Comparison of ENCODE assay signal across 16 cellular contexts in genomic region chr3:95348879-95349278, GRCh38.
DNase-seq lines count a peak whose midpoint lies in the region; ATAC-seq and TF ChIP-seq lines count a peak whose summit lies in the region.
"Had no signal": no experiment of that assay in that cellular context is flagged by ENCODE, and none has a peak within 500 bp of the region (broad histone marks: within the 10 kb centered on the region; RNA-seq: fewer than 3 reads in every experiment).

No MANE protein-coding gene starts in this region.

- H3K4ac ChIP-seq in H9 (ENCODE audit: low read depth, low read length) (no peak overlapping the region), neuronal stem cell (ENCODE audit: low read length) (no peak overlapping the region)

- H3K4me3 Mint-ChIP-seq in H9: no peak overlapping the region
- no peak overlapping the region for H3K4me3 Mint-ChIP-seq in WTC11
- H3K4me3 Mint-ChIP-seq: B cell; CD8-positive, alpha-beta memory T cell had no signal

- H3K79me1 ChIP-seq in H9 (ENCODE audit: insufficient read depth, low read depth, low read length, poor library complexity, severe bottlenecking) (no peaks in the 10 kb centered on the region), neuronal stem cell (ENCODE audit: low read depth, low read length) (no peaks in the 10 kb centered on the region)

- H2BK5ac ChIP-seq in H9 (ENCODE audit: insufficient read length, low read length): no peak overlapping the region
- no peak overlapping the region for H2BK5ac ChIP-seq in neuronal stem cell (ENCODE audit: low read length)

- no CpG with 5 or more reads among the region's 3 CpGs for WGBS in H9 (ENCODE audit: extremely low coverage, insufficient read length, low lambda C conversion rate)
- WGBS in neuronal stem cell (ENCODE audit: extremely low coverage in 2 of 2, insufficient read length in 2 of 2, insufficient replicate concordance in 1 of 2), 2 donors: no CpG with 5 or more reads among the region's 3 CpGs

- H4K8ac ChIP-seq in H9 (replicated peaks; ENCODE audit: insufficient read length, low read depth, low read length) (no peak overlapping the region), neuronal stem cell (ENCODE audit: low read depth, low read length) (no peak overlapping the region)

- H3K9ac ChIP-seq in H9 (ENCODE audit: extremely low read depth, insufficient read length, low read length): no peak overlapping the region
- H3K9ac ChIP-seq in neuronal stem cell (ENCODE audit: low read depth, low read length, poor library complexity): no peak overlapping the region
- H3K9ac ChIP-seq: BLaER1 treated with 17β-estradiol and CSF1 and Interleukin-3, amounts not matched to agents 10 nM and 100 nM had no signal

- H2AFZ ChIP-seq in H9 (ENCODE audit: low read length) (no peak overlapping the region), neuronal stem cell (ENCODE audit: low read length) (peak overlapping the region; percentile 49)

- H2BK15ac ChIP-seq in H9 (ENCODE audit: low read depth, low read length) (no peak overlapping the region), neuronal stem cell (ENCODE audit: low read length) (no peak overlapping the region)

- no peak overlapping the region for H4K91ac ChIP-seq in H9 (ENCODE audit: insufficient read length, low read depth, low read length)
- H4K91ac ChIP-seq in neuronal stem cell (ENCODE audit: low read depth, low read length, poor library complexity): no peak overlapping the region

- DNase-seq in H9 (no peak), WTC11 (ENCODE audit: low spot score) (no peak), iPS DF 19.7 (ENCODE audit: low read depth, low spot score) (peak; percentile 35), neuronal stem cell (ENCODE audit: low spot score) (no peak), left ventricle myocardium inferior (no peak), EL (no peak), mucosa of descending colon (no peak)
- DNase-seq: CD8-positive, alpha-beta memory T cell; COR-L47; GDM1; HCEC 1CT; IMR-90 had no signal

- intact Hi-C loops in left ventricle myocardium inferior (cut with micrococcal nuclease): no loop called here
- intact Hi-C loops in mucosa of descending colon (cut with DNase I, micrococcal nuclease): no loop called here

- no peak overlapping the region for H2BK20ac ChIP-seq in H9 (ENCODE audit: low read depth, low read length, poor library complexity, severe bottlenecking)

- H2BK12ac ChIP-seq in H9 (ENCODE audit: insufficient read length, low read depth, low read length): no peak overlapping the region
- H2BK12ac ChIP-seq in neuronal stem cell (ENCODE audit: low read length): no peak overlapping the region

- no peak for TF ChIP-seq CTCF in H9 (conservative IDR thresholded peaks at IDR 0.05)
- no peak for TF ChIP-seq CTCF in WTC11 (IDR thresholded peaks at IDR 0.05)
- no peak for TF ChIP-seq CTCF in left ventricle myocardium inferior (IDR thresholded peaks at IDR 0.05; ENCODE audit: borderline replicate concordance)
- TF ChIP-seq CTCF in mucosa of descending colon (IDR thresholded peaks at IDR 0.05): no peak

- ATAC-seq in WTC11 (peak; percentile 88), GM19023 (IDR thresholded peaks at IDR 0.05; ENCODE audit: unreplicated experiment) (no peak), mucosa of descending colon (no peak)
- ATAC-seq: K562 had no signal

- peak overlapping the region; percentile 73 to 83 (median 78); a peak in 4 of 7 replicates for H3K27ac Mint-ChIP-seq in H9
- peak overlapping the region; percentile 84 for H3K27ac Mint-ChIP-seq in WTC11
- H3K27ac Mint-ChIP-seq: B cell; CD8-positive, alpha-beta memory T cell had no signal

- H3K4me3 ChIP-seq in neuronal stem cell (ENCODE audit: low read length in 2 of 2) (no peak overlapping the region), left ventricle myocardium inferior (no peak overlapping the region), mucosa of descending colon (no peak overlapping the region)
- H3K4me3 ChIP-seq: BLaER1 treated with 17β-estradiol and CSF1 and Interleukin-3, amounts not matched to agents 10 nM and 100 nM; K562 had no signal

- H4K20me1 ChIP-seq in H9 (ENCODE audit: control insufficient read depth, insufficient read depth, insufficient read length): no peaks in the 10 kb centered on the region
- H4K20me1 ChIP-seq: BLaER1 treated with 17β-estradiol and CSF1 and Interleukin-3, amounts not matched to agents 10 nM and 100 nM had no signal

- H3T11ph ChIP-seq in H9 (ENCODE audit: low read length): no peak overlapping the region

- H3K4me2 ChIP-seq in H9 (ENCODE audit: insufficient read depth, insufficient read length, low read length): no peak overlapping the region
- no peak overlapping the region for H3K4me2 ChIP-seq in neuronal stem cell (ENCODE audit: insufficient read depth, low read length, poor library complexity, severe bottlenecking)
- H3K4me2 ChIP-seq: BLaER1 treated with 17β-estradiol and CSF1 and Interleukin-3, amounts not matched to agents 10 nM and 100 nM had no signal

- H3K14ac ChIP-seq in H9 (ENCODE audit: insufficient read depth, low read length) (no peak overlapping the region), neuronal stem cell (ENCODE audit: low read length) (no peak overlapping the region)

- H3K4me1 Mint-ChIP-seq in H9: peaks cover 32 to 46% of the 10 kb centered on the region in 2 experiments
- H3K4me1 Mint-ChIP-seq in WTC11: peaks cover 52% of the 10 kb centered on the region
- H3K4me1 Mint-ChIP-seq: B cell; CD8-positive, alpha-beta memory T cell had no signal

- POLR2A ChIA-PET in WTC11 (lab: Charles Lee): no interaction called here

- H3K79me2 ChIP-seq in H9 (ENCODE audit: insufficient read depth, low read length): no peaks in the 10 kb centered on the region

- H2AK5ac ChIP-seq in H9 (ENCODE audit: insufficient read length, low read length) (no peak overlapping the region), neuronal stem cell (ENCODE audit: low read depth, low read length) (no peak overlapping the region)

- H3K36me3 ChIP-seq in neuronal stem cell (replicated peaks in 1 of 2; ENCODE audit: control insufficient read depth in 2 of 2, insufficient read depth in 2 of 2, low read length in 2 of 2) (no peaks in the 10 kb centered on the region), left ventricle myocardium inferior (no peaks in the 10 kb centered on the region), mucosa of descending colon (ENCODE audit: low read depth) (no peaks in the 10 kb centered on the region)
- H3K36me3 ChIP-seq: BLaER1 treated with 17β-estradiol and CSF1 and Interleukin-3, amounts not matched to agents 10 nM and 100 nM had no signal

- H3K27me3 Mint-ChIP-seq in H9 (ENCODE audit: low read depth) (no peaks in the 10 kb centered on the region), WTC11 (ENCODE audit: low read depth) (no peaks in the 10 kb centered on the region)
- H3K27me3 Mint-ChIP-seq: B cell; CD8-positive, alpha-beta memory T cell had no signal

- H3K56ac ChIP-seq in H9 (ENCODE audit: insufficient read length, low read depth, low read length): no peak overlapping the region

- no peak overlapping the region for H3K23ac ChIP-seq in H9 (ENCODE audit: insufficient read length, low read depth, low read length)
- no peak overlapping the region for H3K23ac ChIP-seq in neuronal stem cell (ENCODE audit: low read depth, low read length, poor library complexity)

- H2BK120ac ChIP-seq in H9 (ENCODE audit: low read depth, low read length, poor library complexity, severe bottlenecking) (no peak overlapping the region), neuronal stem cell (ENCODE audit: low read depth, low read length) (no peak overlapping the region)

- H3K9me3 Mint-ChIP-seq in H9 (peaks cover 12 to 15% of the 10 kb centered on the region in 2 experiments), WTC11 (peaks cover 11% of the 10 kb centered on the region)

- H3K4me1 ChIP-seq in H9 (ENCODE audit: insufficient read depth, low read length) (peaks cover 4% of the 10 kb centered on the region; the same call in 1 of the 2 replicates), neuronal stem cell (ENCODE audit: control insufficient read depth in 2 of 2, insufficient read depth in 1 of 2, low read depth in 1 of 2, low read length in 2 of 2) (no peaks in the 10 kb centered on the region), left ventricle myocardium inferior (no peaks in the 10 kb centered on the region), mucosa of descending colon (ENCODE audit: low read depth) (no peaks in the 10 kb centered on the region)
- H3K4me1 ChIP-seq: BLaER1 treated with 17β-estradiol and CSF1 and Interleukin-3, amounts not matched to agents 10 nM and 100 nM had no signal

- H3K18ac ChIP-seq in H9 (ENCODE audit: insufficient read length, low read depth, low read length): no peak overlapping the region
- H3K18ac ChIP-seq in neuronal stem cell (ENCODE audit: low read length): no peak overlapping the region

- H4K5ac ChIP-seq in H9 (ENCODE audit: insufficient read length, low read depth, low read length): no peak overlapping the region

- H3K27ac ChIP-seq in H9 (ENCODE audit: insufficient read length, low read depth, low read length): no peak overlapping the region
- H3K27ac ChIP-seq in neuronal stem cell (replicated peaks; ENCODE audit: low read length): no peak overlapping the region
- no peak overlapping the region for H3K27ac ChIP-seq in left ventricle myocardium inferior (replicated peaks)
- H3K27ac ChIP-seq: BLaER1 treated with 17β-estradiol and CSF1 and Interleukin-3, amounts not matched to agents 10 nM and 100 nM had no signal

- CTCF ChIA-PET in WTC11 (lab: Charles Lee): no interaction called here

- no peaks in the 10 kb centered on the region for H3K23me2 ChIP-seq in H9 (ENCODE audit: insufficient read length, low read depth, low read length, poor library complexity, severe bottlenecking)

- H3K36me3 Mint-ChIP-seq in H9 (ENCODE audit: insufficient read depth in 1 of 3, low read depth in 3 of 3) (peaks cover 0 to 17% (median 11%) of the 10 kb centered on the region in 3 experiments; a peak in 5 of 7 replicates), WTC11 (peaks cover 11% of the 10 kb centered on the region)
- H3K36me3 Mint-ChIP-seq: CD8-positive, alpha-beta memory T cell had no signal

- H3K27me3 ChIP-seq in H9 (ENCODE audit: insufficient read depth, low read length) (no peaks in the 10 kb centered on the region), neuronal stem cell (ENCODE audit: control insufficient read depth in 3 of 3, insufficient read depth in 3 of 3, low read depth in 1 of 3, low read length in 3 of 3) (no peaks in the 10 kb centered on the region), left ventricle myocardium inferior (ENCODE audit: low read depth) (no peaks in the 10 kb centered on the region)
- H3K27me3 ChIP-seq: BLaER1 treated with 17β-estradiol and CSF1 and Interleukin-3, amounts not matched to agents 10 nM and 100 nM had no signal

- H3K9me3 ChIP-seq in H9 (ENCODE audit: control insufficient read depth, low read depth, low read length) (no peaks in the 10 kb centered on the region), neuronal stem cell (replicated peaks in 1 of 2; ENCODE audit: control insufficient read depth in 2 of 2, insufficient read depth in 1 of 2, low read depth in 1 of 2, low read length in 2 of 2) (no peaks in the 10 kb centered on the region), left ventricle myocardium inferior (replicated peaks) (peaks cover 7% of the 10 kb centered on the region), mucosa of descending colon (no peaks in the 10 kb centered on the region)
- H3K9me3 ChIP-seq: BLaER1 treated with 17β-estradiol and CSF1 and Interleukin-3, amounts not matched to agents 10 nM and 100 nM had no signal

TF ChIP-seq in WTC11, 78 proteins besides CTCF, POLR2A, EP300 and RAD21 (continues in another document):
- no peak for TF ChIP-seq HMGA2 (CRISPR knock-in tag; IDR thresholded peaks at IDR 0.05)
- no peak for TF ChIP-seq NR1H2 (CRISPR knock-in tag; IDR thresholded peaks at IDR 0.05)
